Comparison of ENCODE assay signal across 2 cellular contexts in genomic region chr3:108546249-108546648, GRCh38.
TF ChIP-seq lines count a peak whose summit lies in the region.

No MANE protein-coding gene starts in this region.

TF ChIP-seq in IMR-90, 13 proteins besides CTCF, POLR2A, EP300 and RAD21:
- TF ChIP-seq ELK1 (IDR thresholded peaks at IDR 0.05; ENCODE audit: borderline replicate concordance, low read depth, low read length) (no peak), CHD1 (IDR thresholded peaks at IDR 0.05; ENCODE audit: low read depth, low read length) (no peak), USF2 (IDR thresholded peaks at IDR 0.05; ENCODE audit: low read depth, low read length) (no peak), MAZ (IDR thresholded peaks at IDR 0.05; ENCODE audit: borderline replicate concordance, low read depth, low read length) (no peak), RFX5 (IDR thresholded peaks at IDR 0.05; ENCODE audit: low read depth, low read length) (no peak), FOS (IDR thresholded peaks at IDR 0.05; ENCODE audit: low read depth, low read length) (no peak), SMC3 (IDR thresholded peaks at IDR 0.05; ENCODE audit: low read depth, low read length) (no peak), BHLHE40 (IDR thresholded peaks at IDR 0.05; ENCODE audit: low read depth, low read length) (no peak), RCOR1 (IDR thresholded peaks at IDR 0.05; ENCODE audit: insufficient replicate concordance, low read length) (no peak), NFE2L2 (IDR thresholded peaks at IDR 0.05; ENCODE audit: low read depth, low read length) (no peak), MXI1 (IDR thresholded peaks at IDR 0.05; ENCODE audit: borderline replicate concordance, low read depth, low read length) (no peak), MAFK (IDR thresholded peaks at IDR 0.05; ENCODE audit: low read depth, low read length) (no peak), CEBPB (IDR thresholded peaks at IDR 0.05; ENCODE audit: low read depth, low read length) (no peak)

TF ChIP-seq in endothelial cell of umbilical vein, 7 proteins besides CTCF, POLR2A, EP300 and RAD21:
- TF ChIP-seq GATA2 (IDR thresholded peaks at IDR 0.05; ENCODE audit: insufficient read depth, insufficient read length, low read depth, low read length), result no peak
